13 cellular contexts compared by ENCODE assay signal in the genomic region with DNA sequence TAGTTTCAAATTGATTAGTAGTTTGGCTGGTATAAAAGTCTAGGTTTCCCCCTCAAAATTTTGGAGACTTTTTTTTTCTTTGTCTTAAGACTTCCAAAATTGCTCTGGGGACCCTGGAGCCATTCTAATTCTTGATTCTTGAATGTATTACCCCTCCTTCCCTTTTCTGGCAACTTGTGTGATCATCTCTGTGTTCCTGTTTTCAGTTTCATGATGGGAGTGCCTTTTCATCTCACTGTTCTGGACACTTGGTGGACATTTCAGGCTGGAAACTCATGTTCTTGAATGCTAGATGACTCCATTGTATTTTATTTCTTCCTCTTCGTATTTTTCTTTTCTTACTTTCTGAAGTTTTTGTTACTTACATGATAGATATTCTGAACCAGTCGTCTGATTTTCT. TPM values are rescaled to one million over a fixed set of nuclear protein-coding genes. Genes with fewer than 3 reads are reported as not detected.
A peak's percentile ranks its signal among the peaks of the same experiment; 100 is the strongest.
DNase-seq lines count a peak whose midpoint lies in the region; ATAC-seq and TF ChIP-seq lines count a peak whose summit lies in the region.
"Had no signal": no experiment of that assay in that cellular context is flagged by ENCODE, and none has a peak within 500 bp of the region (broad histone marks: within the 10 kb centered on the region; RNA-seq: fewer than 3 reads in every experiment).

No MANE protein-coding gene starts in this region.

- H3K4me2 ChIP-seq in neural progenitor cell, result no peak overlapping the region

- no peak for TF ChIP-seq CTCF in neural progenitor cell (IDR thresholded peaks at IDR 0.05)

- H3K9me3 ChIP-seq in neural progenitor cell (ENCODE audit: low read depth), result no peaks in the 10 kb centered on the region
- H3K9me3 ChIP-seq: heart left ventricle, tibial nerve had no signal

- H3K36me3 ChIP-seq in neural progenitor cell, result peaks cover 3% of the 10 kb centered on the region

- no peaks in the 10 kb centered on the region for H3K9me3 Mint-ChIP-seq in neural progenitor cell

- no peaks in the 10 kb centered on the region for H4K20me1 ChIP-seq in neural progenitor cell (ENCODE audit: low read depth)

- no peaks in the 10 kb centered on the region for H3K4me1 Mint-ChIP-seq in neural progenitor cell

- no peak overlapping the region for H3K9ac ChIP-seq in neural progenitor cell

- no peaks in the 10 kb centered on the region for H3K27me3 Mint-ChIP-seq in neural progenitor cell (ENCODE audit: insufficient read depth, low read depth)

- H3K27ac Mint-ChIP-seq in neural progenitor cell, result no peak overlapping the region

- peaks cover 15% of the 10 kb centered on the region for H3K36me3 Mint-ChIP-seq in neural progenitor cell

- H2AFZ ChIP-seq in neural progenitor cell (replicated peaks), result no peak overlapping the region

- no peaks in the 10 kb centered on the region for H3K4me1 ChIP-seq in neural progenitor cell
- H3K4me1 ChIP-seq: tibial nerve had no signal

- no peak overlapping the region for H3K4me3 Mint-ChIP-seq in neural progenitor cell

- no peak overlapping the region for H3K27ac ChIP-seq in neural progenitor cell
- H3K27ac ChIP-seq: heart left ventricle, tibial nerve had no signal

- no peak overlapping the region for H3K4me3 ChIP-seq in neural progenitor cell
- H3K4me3 ChIP-seq: heart left ventricle, tibial nerve had no signal

- DNase-seq in Ammon's horn (ENCODE audit: low spot score) (peak; percentile 58), OCI-M1 (lab: John Stamatoyannopoulos, UW) (peak; percentile 36), dedifferentiated amniotic fluid mesenchymal stem cell (ENCODE audit: extremely low spot score) (no peak), DMS153 treated with DMSO at 0.1 percent for 48 hours (lab: John Stamatoyannopoulos, UW; ENCODE audit: unreplicated experiment) (no peak), neural progenitor cell (ENCODE audit: low spot score) (no peak)
- DNase-seq: heart left ventricle, kidney glomerular epithelial cell, retina had no signal

- H3K27me3 ChIP-seq in neural progenitor cell, result no peaks in the 10 kb centered on the region
- H3K27me3 ChIP-seq: heart left ventricle, tibial nerve had no signal

- H3K79me2 ChIP-seq in neural progenitor cell (ENCODE audit: low read depth), result no peaks in the 10 kb centered on the region

- no peaks in the 10 kb centered on the region for H3F3A ChIP-seq in neural progenitor cell (ENCODE audit: low read depth)

- peak; percentile 87 for ATAC-seq in GM18868 (IDR thresholded peaks at IDR 0.05; ENCODE audit: unreplicated experiment)
- ATAC-seq in HG03432 (IDR thresholded peaks at IDR 0.05; ENCODE audit: unreplicated experiment), result peak; percentile 47
- no peak for ATAC-seq in GM19452 (IDR thresholded peaks at IDR 0.05; ENCODE audit: unreplicated experiment)
- ATAC-seq: heart left ventricle had no signal

RNA-seq across cellular contexts. Expression of a gene that starts 57.3 kb away (rescaled TPM):
- 0.79 and 1.2 TPM in 2 replicates for total RNA-seq in neural progenitor cell (ENCODE audit: low replicate concordance)
- total RNA-seq: epithelial cell of proximal tubule had no signal

Comparison
In these comparisons a context has a peak if more than half of its experiments do, and no peak if none do; other contexts are left out.
1. DNase-seq: peak in Ammon's horn (single experiment) and OCI-M1 (single experiment); none in dedifferentiated amniotic fluid mesenchymal stem cell (single experiment), DMS153 treated with DMSO at 0.1 percent for 48 hours (single experiment) and neural progenitor cell (single experiment).